In the genomic region with DNA sequence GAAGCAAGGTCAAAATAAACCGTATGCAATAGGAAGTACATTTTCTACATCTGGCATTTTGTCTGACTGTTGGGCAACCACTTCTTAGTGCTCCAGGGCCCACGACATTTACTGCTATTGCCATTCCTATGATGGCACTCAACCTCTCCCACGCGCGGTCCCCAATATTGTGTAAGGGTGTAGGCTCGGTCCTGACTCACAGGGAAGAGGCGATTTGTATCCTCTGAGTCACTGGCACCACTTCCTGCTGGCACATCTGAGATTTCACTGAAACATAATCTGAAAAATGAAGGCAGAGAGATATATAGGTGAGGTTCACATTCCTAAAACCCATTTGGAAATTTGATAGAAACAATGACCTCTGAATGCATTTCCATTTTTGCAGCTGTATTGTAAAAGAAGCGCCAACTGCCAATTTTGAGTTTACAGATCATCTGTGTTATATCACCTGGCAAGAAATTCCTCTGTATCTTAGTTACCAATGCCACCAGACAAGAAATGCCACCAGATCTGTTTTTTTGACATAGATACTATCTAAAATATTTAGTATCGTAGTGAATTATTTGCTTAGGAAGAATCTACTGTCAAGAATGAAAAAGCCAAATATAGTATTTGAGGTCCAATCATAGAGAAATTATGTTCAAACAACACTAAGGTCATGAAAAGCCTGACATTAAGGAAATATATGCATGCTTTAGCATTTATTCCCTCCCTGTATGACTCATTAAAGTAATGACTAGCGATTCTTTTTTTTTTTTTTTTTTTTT, we compare ENCODE assay signal across 9 cellular contexts. TPM values are rescaled to one million over a fixed set of nuclear protein-coding genes. Genes with fewer than 3 reads are reported as not detected.
A peak's percentile ranks its signal among the peaks of the same experiment; 100 is the strongest.
DNase-seq lines count a peak whose midpoint lies in the region; ATAC-seq, FAIRE-seq and TF ChIP-seq lines count a peak whose summit lies in the region.
"Had no signal": no experiment of that assay in that cellular context is flagged by ENCODE, and none has a peak within 500 bp of the region (broad histone marks: within the 10 kb centered on the region; RNA-seq: fewer than 3 reads in every experiment).

No MANE protein-coding gene starts in this region.

- no peak overlapping the region for H3K27ac Mint-ChIP-seq in CD8-positive, alpha-beta memory T cell

- peaks cover 71% of the 10 kb centered on the region for H3K36me3 ChIP-seq in RWPE2 (ENCODE audit: low read depth)
- H3K36me3 ChIP-seq in CD8-positive, alpha-beta memory T cell (ENCODE audit: insufficient read depth, low read length): no peaks in the 10 kb centered on the region

- no peak for TF ChIP-seq CTCF in RWPE2 (IDR thresholded peaks at IDR 0.05; ENCODE audit: poor library complexity, severe bottlenecking)

- POLR2A ChIA-PET in CD8-positive, alpha-beta memory T cell (lab: Charles Lee): no interaction called here

- H3K4me3 Mint-ChIP-seq in CD8-positive, alpha-beta memory T cell: no peak overlapping the region

- peaks cover 69% of the 10 kb centered on the region for H3K4me1 ChIP-seq in RWPE2 (ENCODE audit: insufficient read depth, poor library complexity, severe bottlenecking)
- no peaks in the 10 kb centered on the region for H3K4me1 ChIP-seq in CD8-positive, alpha-beta memory T cell (ENCODE audit: insufficient read depth, low read length)

- H3K4me1 Mint-ChIP-seq in CD8-positive, alpha-beta memory T cell: no peaks in the 10 kb centered on the region

- H3K4me3 ChIP-seq in RWPE2 (ENCODE audit: severe bottlenecking): no peak overlapping the region
- no peak overlapping the region for H3K4me3 ChIP-seq in CD8-positive, alpha-beta memory T cell (ENCODE audit: low read length)

- H3K27me3 ChIP-seq in RWPE2 (ENCODE audit: insufficient read depth, poor library complexity, severe bottlenecking): no peaks in the 10 kb centered on the region
- no peaks in the 10 kb centered on the region for H3K27me3 ChIP-seq in CD8-positive, alpha-beta memory T cell (ENCODE audit: insufficient read depth, low read length, poor library complexity, severe bottlenecking)

- H3K9me3 ChIP-seq in RWPE2 (ENCODE audit: severe bottlenecking): no peaks in the 10 kb centered on the region
- H3K9me3 ChIP-seq in CD8-positive, alpha-beta memory T cell (ENCODE audit: low read length): no peaks in the 10 kb centered on the region

- CTCF ChIA-PET in CD8-positive, alpha-beta memory T cell (lab: Charles Lee): no interaction called here

- FAIRE-seq in urothelium cell line (lab: Jason Lieb, UNC): peak; percentile 32
- FAIRE-seq: G401.6 had no signal

- H3K27me3 Mint-ChIP-seq in CD8-positive, alpha-beta memory T cell: peaks cover 6 to 16% of the 10 kb centered on the region in 2 donors

- peak; percentile 80 for ATAC-seq in RWPE2 (ENCODE audit: low read depth)
- no peak for ATAC-seq in activated CD4-positive, CD25-positive, alpha-beta regulatory T cell treated with anti-CD3 and anti-CD28 coated beads, Interleukin-2, amount 50 U/mL, for 24 hours

- DNase-seq in stimulated activated CD4-positive, alpha-beta T cell treated with anti-CD3 and anti-CD28 coated beads, Interleukin-15, amount 100 ng/mL, for 24 hours: peak; percentile 40
- no peak for DNase-seq in stimulated activated CD4-positive, alpha-beta T cell treated with anti-CD3 and anti-CD28 coated beads, Interleukin-2, amount 100 ng/mL, for 48 hours
- DNase-seq in RWPE2 (ENCODE audit: low spot score): peak; percentile 97
- DNase-seq in fibroblast of the conjunctiva (ENCODE audit: low read depth): peak; percentile 55
- peak; percentile 80 for DNase-seq in urothelium cell line (ENCODE audit: low spot score)
- DNase-seq in CD8-positive, alpha-beta memory T cell: no peak
- no peak for DNase-seq in activated CD4-positive, CD25-positive, alpha-beta regulatory T cell (lab: John Stamatoyannopoulos, UW)

- peak overlapping the region; percentile 99 for H3K27ac ChIP-seq in RWPE2 (ENCODE audit: poor library complexity, severe bottlenecking)
- H3K27ac ChIP-seq in CD8-positive, alpha-beta memory T cell (ENCODE audit: low read depth, low read length): no peak overlapping the region

- no peaks in the 10 kb centered on the region for H3K9me3 Mint-ChIP-seq in CD8-positive, alpha-beta memory T cell

- no peaks in the 10 kb centered on the region for H3K36me3 Mint-ChIP-seq in CD8-positive, alpha-beta memory T cell

RNA-seq across cellular contexts. Expression of a gene that starts 9.8 kb away (rescaled TPM):
- not detected for total RNA-seq in CD8-positive, alpha-beta memory T cell
- polyA plus RNA-seq in CD8-positive, alpha-beta memory T cell: not detected

Comparison
In these comparisons a context has a peak if more than half of its experiments do, and no peak if none do; other contexts are left out.
1. DNase-seq: peak in stimulated activated CD4-positive, alpha-beta T cell treated with anti-CD3 and anti-CD28 coated beads, Interleukin-15, amount 100 ng/mL, for 24 hours (single experiment), RWPE2 (single experiment), fibroblast of the conjunctiva (single experiment) and urothelium cell line (single experiment); none in stimulated activated CD4-positive, alpha-beta T cell treated with anti-CD3 and anti-CD28 coated beads, Interleukin-2, amount 100 ng/mL, for 48 hours (0 of 2), CD8-positive, alpha-beta memory T cell (0 of 5) and activated CD4-positive, CD25-positive, alpha-beta regulatory T cell (0 of 4).